Comparison of ENCODE assay signal across 31 cellular contexts in genomic region chr9:16217933-16218830, GRCh38.
DNase-seq lines count a peak whose midpoint lies in the region; ATAC-seq and TF ChIP-seq lines count a peak whose summit lies in the region.
"Had no signal": no experiment of that assay in that cellular context is flagged by ENCODE, and none has a peak within 500 bp of the region (broad histone marks: within the 10 kb centered on the region; RNA-seq: fewer than 3 reads in every experiment).

No MANE protein-coding gene starts in this region.

- no peaks in the 10 kb centered on the region for H3K9me3 ChIP-seq in thoracic aorta
- H3K9me3 ChIP-seq: colonic mucosa, gastrocnemius medialis, SJCRH30, suprapubic skin, vagina had no signal

- H3K27ac ChIP-seq in thoracic aorta = no peak overlapping the region
- H3K27ac ChIP-seq: colonic mucosa, gastrocnemius medialis, SJCRH30, suprapubic skin, vagina had no signal

- no peaks in the 10 kb centered on the region for H3K36me3 Mint-ChIP-seq in neural crest cell (ENCODE audit: low read depth)
- H3K36me3 Mint-ChIP-seq: CD4-positive, CD25-positive, alpha-beta regulatory T cell; IgD-negative memory B cell; naive B cell; stimulated activated memory B cell treated with anti-CD40 and anti-IgM and Interleukin-4, amounts not matched to agents 10 μg/mL and 1 μg/mL and 100 μg/mL, for 72 hours had no signal

- peaks cover 25% of the 10 kb centered on the region for H3K4me1 Mint-ChIP-seq in neural crest cell
- H3K4me1 Mint-ChIP-seq: CD4-positive, CD25-positive, alpha-beta regulatory T cell; IgD-negative memory B cell; naive B cell; stimulated activated memory B cell treated with anti-CD40 and anti-IgM and Interleukin-4, amounts not matched to agents 10 μg/mL and 1 μg/mL and 100 μg/mL, for 72 hours had no signal

- no peak for ATAC-seq in thoracic aorta (ENCODE audit: insufficient number of reproducible peaks, low FRiP score, low read depth)
- ATAC-seq: activated CD4-positive, CD25-positive, alpha-beta regulatory T cell treated with anti-CD3 and anti-CD28 coated beads, Interleukin-2, amount 50 U/mL, for 24 hours; gastrocnemius medialis; left lobe of liver; stimulated activated memory B cell treated with anti-CD40 and anti-IgM and Interleukin-4, amounts not matched to agents 10 μg/mL and 1 μg/mL and 100 μg/mL, for 72 hours had no signal

- H3K27me3 ChIP-seq in thoracic aorta (replicated peaks; ENCODE audit: insufficient read depth) (no peaks in the 10 kb centered on the region), H7 (ENCODE audit: control insufficient read depth, insufficient read depth, low read length) (no peaks in the 10 kb centered on the region)
- H3K27me3 ChIP-seq: colonic mucosa, gastrocnemius medialis, SJCRH30, suprapubic skin, vagina had no signal

- no peak for TF ChIP-seq CTCF in fibroblast of mammary gland (conservative IDR thresholded peaks at IDR 0.05; ENCODE audit: control insufficient read depth, insufficient read depth, low read depth, low read length)
- no peak for TF ChIP-seq CTCF in neural crest cell (conservative IDR thresholded peaks at IDR 0.05)
- no peak for TF ChIP-seq CTCF in thoracic aorta (IDR thresholded peaks at IDR 0.05)

- H3K27ac Mint-ChIP-seq in neural crest cell (ENCODE audit: unreplicated experiment) = peak overlapping the region; percentile 8
- H3K27ac Mint-ChIP-seq: CD4-positive, CD25-positive, alpha-beta regulatory T cell; H9; IgD-negative memory B cell; stimulated activated memory B cell treated with anti-CD40 and anti-IgM and Interleukin-4, amounts not matched to agents 10 μg/mL and 1 μg/mL and 100 μg/mL, for 72 hours had no signal

- no peaks in the 10 kb centered on the region for H3K36me3 ChIP-seq in thoracic aorta
- H3K36me3 ChIP-seq in H7 (replicated peaks; ENCODE audit: control insufficient read depth, insufficient read depth, low read length) = no peaks in the 10 kb centered on the region
- H3K36me3 ChIP-seq: colonic mucosa, gastrocnemius medialis, SJCRH30, suprapubic skin, vagina had no signal

- H3K4me3 ChIP-seq in fibroblast of mammary gland (ENCODE audit: control insufficient read depth, low read depth, low read length) = no peak overlapping the region
- peak overlapping the region; percentile 39 for H3K4me3 ChIP-seq in thoracic aorta
- H3K4me3 ChIP-seq in H7 (ENCODE audit: insufficient read depth, low read depth, low read length) = no peak overlapping the region
- H3K4me3 ChIP-seq: colonic mucosa, gastrocnemius medialis, SJCRH30, suprapubic skin, vagina had no signal

- H3K4me1 ChIP-seq in thoracic aorta (ENCODE audit: control insufficient read depth in 1 of 2, low read depth in 2 of 2) = peaks cover 12 to 40% of the 10 kb centered on the region in 2 donors
- H3K4me1 ChIP-seq: colonic mucosa, gastrocnemius medialis, SJCRH30 had no signal

- H3K27me3 Mint-ChIP-seq in neural crest cell (ENCODE audit: low read depth) = no peaks in the 10 kb centered on the region
- H3K27me3 Mint-ChIP-seq: IgD-negative memory B cell; stimulated activated memory B cell treated with anti-CD40 and anti-IgM and Interleukin-4, amounts not matched to agents 10 μg/mL and 1 μg/mL and 100 μg/mL, for 72 hours had no signal

- DNase-seq in NCI-H226 (peak; percentile 89), fibroblast of mammary gland (ENCODE audit: low read depth) (peak; percentile 61), neural crest cell (ENCODE audit: low read depth, low spot score) (no peak), thoracic aorta (ENCODE audit: low spot score) (no peak), H7 (no peak), inferior parietal cortex (ENCODE audit: extremely low spot score) (no peak), NCI-H2196 (lab: John Stamatoyannopoulos, UW; ENCODE audit: unreplicated experiment) (no peak)
- no peak for DNase-seq in stimulated activated CD4-positive, alpha-beta T cell treated with anti-CD3 and anti-CD28 coated beads, Interleukin-15, amount 100 ng/mL, for 24 hours
- DNase-seq: activated CD4-positive, alpha-beta T cell treated with anti-CD3 and anti-CD28 coated beads, Interleukin-2, amount 50 U/mL, for 48 hours; activated naive CD4-positive, alpha-beta T cell treated with Interleukin-2 at 50 U/mL for 16 hours; CD4-positive, CD25-positive, alpha-beta regulatory T cell; colonic mucosa; effector CD8-positive, alpha-beta T cell; EL; gastrocnemius medialis; H9; mesendoderm; naive B cell; NCI-H1092; NCI-H1694 treated with DMSO at 0.1 percent for 48 hours; NCI-H2171 treated with DMSO at 0.1 percent for 48 hours; NCI-H524 treated with DMSO at 0.1 percent for 48 hours; SJCRH30; stimulated activated CD4-positive, alpha-beta T cell treated with anti-CD3 and anti-CD28 coated beads, Interleukin-12 subunit alpha, Interleukin-12 subunit beta, amount 100 ng/mL, for 4 hours; stimulated activated CD4-positive, alpha-beta T cell treated with anti-CD3 and anti-CD28 coated beads, Interleukin-4, amount 100 ng/mL, for 4 hours had no signal

- no peaks in the 10 kb centered on the region for H3K9me3 Mint-ChIP-seq in neural crest cell
- H3K9me3 Mint-ChIP-seq: H9; stimulated activated memory B cell treated with anti-CD40 and anti-IgM and Interleukin-4, amounts not matched to agents 10 μg/mL and 1 μg/mL and 100 μg/mL, for 72 hours had no signal

- no peak overlapping the region for H3K4me3 Mint-ChIP-seq in neural crest cell
- H3K4me3 Mint-ChIP-seq: CD4-positive, CD25-positive, alpha-beta regulatory T cell; H9; IgD-negative memory B cell; naive B cell; stimulated activated memory B cell treated with anti-CD40 and anti-IgM and Interleukin-4, amounts not matched to agents 10 μg/mL and 1 μg/mL and 100 μg/mL, for 72 hours had no signal

Comparison
In these comparisons a context has a peak if more than half of its experiments do, and no peak if none do; other contexts are left out.
1. DNase-seq: peak in NCI-H226 (single experiment) and fibroblast of mammary gland (single experiment); none in neural crest cell (single experiment), thoracic aorta (single experiment), H7 (single experiment), stimulated activated CD4-positive, alpha-beta T cell treated with anti-CD3 and anti-CD28 coated beads, Interleukin-15, amount 100 ng/mL, for 24 hours (single experiment), inferior parietal cortex (single experiment) and NCI-H2196 (single experiment).